9 cellular contexts compared by ENCODE assay signal in genomic region chr11:67278939-67279588, GRCh38. TPM values are rescaled to one million over a fixed set of nuclear protein-coding genes. Genes with fewer than 3 reads are reported as not detected.
DNase-seq lines count a peak whose midpoint lies in the region; ATAC-seq and TF ChIP-seq lines count a peak whose summit lies in the region.
"Had no signal": no experiment of that assay in that cellular context is flagged by ENCODE, and none has a peak within 500 bp of the region (broad histone marks: within the 10 kb centered on the region; RNA-seq: fewer than 3 reads in every experiment).

No MANE protein-coding gene starts in this region.

- H3K27ac Mint-ChIP-seq in activated naive CD4-positive, alpha-beta T cell treated with anti-CD3 and anti-CD28 coated beads, Interleukin-2, amount 50 U/mL, for 24 hours: peak overlapping the region; percentile 94
- peak overlapping the region; percentile 95 to 97 for H3K27ac Mint-ChIP-seq in activated naive CD4-positive, alpha-beta T cell treated with anti-CD3 and anti-CD28 coated beads, Interleukin-2, amount 50 U/mL, for 72 hours
- peak overlapping the region; percentile 73 for H3K27ac Mint-ChIP-seq in memory B cell

- no peaks in the 10 kb centered on the region for H3K9me3 Mint-ChIP-seq in activated naive CD4-positive, alpha-beta T cell treated with anti-CD3 and anti-CD28 coated beads, Interleukin-2, amount 50 U/mL, for 24 hours
- H3K9me3 Mint-ChIP-seq in activated naive CD4-positive, alpha-beta T cell treated with anti-CD3 and anti-CD28 coated beads, Interleukin-2, amount 50 U/mL, for 72 hours: no peaks in the 10 kb centered on the region
- H3K9me3 Mint-ChIP-seq in memory B cell: no peaks in the 10 kb centered on the region

- H3K27ac ChIP-seq in tibial nerve (peak overlapping the region in 3 of 4 donors; percentile 90 to 98 (median 96)), SJCRH30 (no peak overlapping the region)

- peaks cover 7% of the 10 kb centered on the region for H3K36me3 Mint-ChIP-seq in activated naive CD4-positive, alpha-beta T cell treated with anti-CD3 and anti-CD28 coated beads, Interleukin-2, amount 50 U/mL, for 24 hours
- H3K36me3 Mint-ChIP-seq in activated naive CD4-positive, alpha-beta T cell treated with anti-CD3 and anti-CD28 coated beads, Interleukin-2, amount 50 U/mL, for 72 hours: peaks cover 25 to 52% of the 10 kb centered on the region in 2 donors
- H3K36me3 Mint-ChIP-seq in memory B cell: peaks cover 23% of the 10 kb centered on the region

- H3K27me3 Mint-ChIP-seq in activated naive CD4-positive, alpha-beta T cell treated with anti-CD3 and anti-CD28 coated beads, Interleukin-2, amount 50 U/mL, for 24 hours: no peaks in the 10 kb centered on the region
- no peaks in the 10 kb centered on the region for H3K27me3 Mint-ChIP-seq in memory B cell

- peaks cover 55% of the 10 kb centered on the region for H3K4me1 Mint-ChIP-seq in activated naive CD4-positive, alpha-beta T cell treated with anti-CD3 and anti-CD28 coated beads, Interleukin-2, amount 50 U/mL, for 24 hours
- H3K4me1 Mint-ChIP-seq in memory B cell: peaks cover 36% of the 10 kb centered on the region

- ATAC-seq in activated naive CD4-positive, alpha-beta T cell treated with anti-CD3 and anti-CD28 coated beads, Interleukin-2, amount 50 U/mL, for 72 hours: no peak
- ATAC-seq in memory B cell (ENCODE audit: low read depth): no peak
- ATAC-seq in HG03571 (IDR thresholded peaks at IDR 0.05; ENCODE audit: unreplicated experiment): no peak

- H3K4me3 ChIP-seq in tibial nerve (no peak overlapping the region), SJCRH30 (no peak overlapping the region)

- H3K4me3 Mint-ChIP-seq in activated naive CD4-positive, alpha-beta T cell treated with anti-CD3 and anti-CD28 coated beads, Interleukin-2, amount 50 U/mL, for 24 hours: peak overlapping the region; percentile 62
- H3K4me3 Mint-ChIP-seq in memory B cell: peak overlapping the region; percentile 37

- no peak for DNase-seq in activated naive CD4-positive, alpha-beta T cell treated with Interleukin-2 at 50 U/mL for 16 hours
- DNase-seq in activated naive CD4-positive, alpha-beta T cell treated with anti-CD3 and anti-CD28 coated beads, Interleukin-2, amount 50 U/mL, for 72 hours (ENCODE audit: low spot score in 2 of 2): peak in 1 of 2 donors; percentile 53
- DNase-seq in memory B cell (ENCODE audit: low spot score in 2 of 2): no peak
- DNase-seq in tibial nerve (ENCODE audit: low spot score in 2 of 2): no peak
- no peak for DNase-seq in SIG-M5 (lab: John Stamatoyannopoulos, UW)
- DNase-seq in SJCRH30: no peak
- DNase-seq: Kasumi-1 had no signal

- TF ChIP-seq EP300 in tibial nerve (IDR thresholded peaks at IDR 0.05): no peak

- H3K36me3 ChIP-seq in tibial nerve (peaks cover 5 to 58% (median 48%) of the 10 kb centered on the region in 3 donors), SJCRH30 (peaks cover 37% of the 10 kb centered on the region)

- H3K4me1 ChIP-seq in tibial nerve: peaks cover 0 to 72% (median 57%) of the 10 kb centered on the region in 4 donors
- H3K4me1 ChIP-seq in SJCRH30: peaks cover 40% of the 10 kb centered on the region

- no peaks in the 10 kb centered on the region for H3K9me3 ChIP-seq in tibial nerve
- no peaks in the 10 kb centered on the region for H3K9me3 ChIP-seq in SJCRH30 (replicated peaks)

- no peak for TF ChIP-seq POLR2A in tibial nerve (IDR thresholded peaks at IDR 0.05)

- TF ChIP-seq CTCF in tibial nerve (IDR thresholded peaks at IDR 0.05): no peak

- 84 to 93% methylated on average over 13 to 14 of the region's 14 CpGs for whole genome bisulfite sequencing in tibial nerve, 2 donors

- H3K27me3 ChIP-seq in tibial nerve (no peaks in the 10 kb centered on the region), SJCRH30 (no peaks in the 10 kb centered on the region)

RNA-seq across cellular contexts. Expression of gene ANKRD13D, which starts 10.0 kb away (rescaled TPM):
- 100 to 1,000 TPM in 1 of 2 donors, 10 to 100 TPM in 1; 76.0 to 213 TPM for total RNA-seq in activated naive CD4-positive, alpha-beta T cell treated with anti-CD3 and anti-CD28 coated beads, Interleukin-2, amount 50 U/mL, for 72 hours
- total RNA-seq in tibial nerve: 100 to 1,000 TPM in 1 of 4 donors, 10 to 100 TPM in 3; 46.8 to 158 (median 69.5) TPM
- 15.3 and 19.9 TPM in 2 replicates for total RNA-seq in SJCRH30 (2014; rRNA removed; shearing (Covaris generic))

RNA-seq across cellular contexts. Expression of gene GRK2, which starts 12.8 kb away (rescaled TPM):
- total RNA-seq in activated naive CD4-positive, alpha-beta T cell treated with anti-CD3 and anti-CD28 coated beads, Interleukin-2, amount 50 U/mL, for 72 hours: 100 to 1,000 TPM; 289 to 376 TPM
- total RNA-seq in tibial nerve: 100 to 1,000 TPM in 1 of 4 donors, 10 to 100 TPM in 3; 46.0 to 134 (median 65.4) TPM
- 45.2 and 49.7 TPM in 2 replicates for total RNA-seq in SJCRH30 (2014; rRNA removed; shearing (Covaris generic))

RNA-seq across cellular contexts. Expression of gene SSH3, which starts 24.3 kb away (rescaled TPM):
- 10 to 100 TPM; 11.6 to 16.5 TPM for total RNA-seq in activated naive CD4-positive, alpha-beta T cell treated with anti-CD3 and anti-CD28 coated beads, Interleukin-2, amount 50 U/mL, for 72 hours
- 10 to 100 TPM; 28.5 to 51.6 (median 43.1) TPM for total RNA-seq in tibial nerve
- total RNA-seq in SJCRH30 (2014; rRNA removed; shearing (Covaris generic)): 2.5 TPM in 2 replicates
